Comparison of ENCODE assay signal across 28 cellular contexts in the genomic region with DNA sequence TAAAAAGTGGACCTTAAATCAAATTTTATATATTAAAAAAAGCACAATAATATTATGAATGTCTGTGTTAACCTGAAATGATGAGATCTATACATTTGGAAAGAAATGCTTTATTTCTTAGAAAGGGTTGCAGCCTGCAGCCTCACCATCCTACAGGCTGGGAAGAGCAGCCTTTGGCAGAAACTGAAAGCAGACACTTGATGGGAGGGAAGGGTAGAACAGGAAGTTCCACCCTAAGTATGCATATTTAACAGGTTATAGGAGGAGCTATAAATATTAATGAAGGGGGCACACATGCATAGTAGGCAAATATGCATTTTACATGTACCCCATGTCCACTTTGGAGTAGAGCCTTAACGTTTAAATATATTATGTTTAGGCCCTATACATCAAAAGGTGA.
"Had no signal": no experiment of that assay in that cellular context is flagged by ENCODE, and none has a peak within 500 bp of the region (broad histone marks: within the 10 kb centered on the region; RNA-seq: fewer than 3 reads in every experiment).

No MANE protein-coding gene starts in this region.

- H3K27me3 ChIP-seq: neural progenitor cell, ovary, right lobe of liver, sigmoid colon, stomach, thyroid gland, tibial nerve, upper lobe of left lung, uterus had no signal

- H3K4me2 ChIP-seq: neural progenitor cell had no signal

- H3K27ac Mint-ChIP-seq: naive thymus-derived CD8-positive, alpha-beta T cell; neural progenitor cell; progenitor cell of endocrine pancreas; stimulated activated effector memory CD8-positive, alpha-beta T cell treated with anti-CD3 and anti-CD28 coated beads, Interleukin-12 subunit alpha, Interleukin-12 subunit beta, amount 100 ng/mL, for 72 hours; stimulated activated naive B cell treated with anti-CD40 and anti-IgM and Interleukin-4, amounts not matched to agents 10 μg/mL and 1 μg/mL and 100 μg/mL, for 72 hours; stimulated activated naive CD8-positive, alpha-beta T cell treated with anti-CD3 and anti-CD28 coated beads, Interleukin-15, Interleukin-2, amounts not matched to agents 100 ng/mL and 50 ng/mL, for 24 hours had no signal

- FAIRE-seq: small intestine had no signal

- DNase-seq: naive thymus-derived CD8-positive, alpha-beta T cell; occipital lobe; ovary; posterior cingulate gyrus; psoas muscle; right cardiac atrium; right lobe of liver; sigmoid colon; small intestine; stimulated activated CD4-positive, alpha-beta T cell treated with anti-CD3 and anti-CD28 coated beads, Interleukin-15, amount 100 ng/mL, for 24 hours; stimulated activated CD4-positive, alpha-beta T cell treated with anti-CD3 and anti-CD28 coated beads, Interleukin-2, amount 100 ng/mL, for 24 hours; stimulated activated CD4-positive, alpha-beta T cell treated with anti-CD3 and anti-CD28 coated beads, Interleukin-2, amount 100 ng/mL, for 48 hours; stimulated activated CD4-positive, alpha-beta T cell treated with anti-CD3 and anti-CD28 coated beads, Interleukin-4, amount 100 ng/mL, for 24 hours; stimulated activated naive B cell treated with anti-CD40 and anti-IgM and Interleukin-4, amounts not matched to agents 10 μg/mL and 1 μg/mL and 100 μg/mL, for 72 hours; stimulated activated naive CD4-positive, alpha-beta T cell treated with Interleukin-2 at 50 U/mL for 16 hours; stomach; thyroid gland; trophoblast cell; upper lobe of left lung; uterus had no signal

- H3K4me3 ChIP-seq: neural progenitor cell, ovary, psoas muscle, right lobe of liver, sigmoid colon, stomach, thoracic aorta, thyroid gland, tibial nerve, upper lobe of left lung, uterus had no signal

- H3K27me3 Mint-ChIP-seq: naive thymus-derived CD8-positive, alpha-beta T cell; progenitor cell of endocrine pancreas; stimulated activated naive B cell treated with anti-CD40 and anti-IgM and Interleukin-4, amounts not matched to agents 10 μg/mL and 1 μg/mL and 100 μg/mL, for 72 hours; stimulated activated naive CD8-positive, alpha-beta T cell treated with anti-CD3 and anti-CD28 coated beads, Interleukin-15, Interleukin-2, amounts not matched to agents 100 ng/mL and 50 ng/mL, for 24 hours had no signal

- H3K9ac ChIP-seq: neural progenitor cell, parathyroid adenoma had no signal

- H3K9me3 Mint-ChIP-seq: stimulated activated effector memory CD8-positive, alpha-beta T cell treated with anti-CD3 and anti-CD28 coated beads, Interleukin-12 subunit alpha, Interleukin-12 subunit beta, amount 100 ng/mL, for 72 hours had no signal

- H3K4me1 ChIP-seq: parathyroid adenoma, psoas muscle, right lobe of liver, sigmoid colon, stomach, thyroid gland, tibial nerve, upper lobe of left lung, uterus had no signal

- H3K9me3 ChIP-seq: ovary, right lobe of liver, sigmoid colon, stomach, thoracic aorta, thyroid gland, upper lobe of left lung, uterus had no signal

- H3K27ac ChIP-seq: neural progenitor cell, ovary, parathyroid adenoma, psoas muscle, right lobe of liver, sigmoid colon, stomach, thoracic aorta, thyroid gland, tibial nerve, upper lobe of left lung, uterus had no signal

- H2AFZ ChIP-seq: neural progenitor cell, parathyroid adenoma had no signal

- ATAC-seq: naive thymus-derived CD8-positive, alpha-beta T cell; psoas muscle; right cardiac atrium; right lobe of liver; stimulated activated effector memory CD8-positive, alpha-beta T cell treated with anti-CD3 and anti-CD28 coated beads, Interleukin-12 subunit alpha, Interleukin-12 subunit beta, amount 100 ng/mL, for 72 hours; stimulated activated naive B cell treated with anti-CD40 and anti-IgM and Interleukin-4, amounts not matched to agents 10 μg/mL and 1 μg/mL and 100 μg/mL, for 72 hours had no signal

- H3K79me2 ChIP-seq: parathyroid adenoma had no signal

- H3K4me1 Mint-ChIP-seq: nephron, neural progenitor cell had no signal

- H3K36me3 Mint-ChIP-seq: neural progenitor cell; stimulated activated effector memory CD8-positive, alpha-beta T cell treated with anti-CD3 and anti-CD28 coated beads, Interleukin-12 subunit alpha, Interleukin-12 subunit beta, amount 100 ng/mL, for 72 hours; stimulated activated naive B cell treated with anti-CD40 and anti-IgM and Interleukin-4, amounts not matched to agents 10 μg/mL and 1 μg/mL and 100 μg/mL, for 72 hours had no signal

- H3K4me3 Mint-ChIP-seq: naive thymus-derived CD8-positive, alpha-beta T cell; nephron; neural progenitor cell; stimulated activated effector memory CD8-positive, alpha-beta T cell treated with anti-CD3 and anti-CD28 coated beads, Interleukin-12 subunit alpha, Interleukin-12 subunit beta, amount 100 ng/mL, for 72 hours; stimulated activated naive B cell treated with anti-CD40 and anti-IgM and Interleukin-4, amounts not matched to agents 10 μg/mL and 1 μg/mL and 100 μg/mL, for 72 hours; stimulated activated naive CD8-positive, alpha-beta T cell treated with anti-CD3 and anti-CD28 coated beads, Interleukin-15, Interleukin-2, amounts not matched to agents 100 ng/mL and 50 ng/mL, for 24 hours had no signal

- H3K36me3 ChIP-seq: neural progenitor cell, ovary, right lobe of liver, sigmoid colon, stomach, thoracic aorta, thyroid gland, tibial nerve, upper lobe of left lung, uterus had no signal
